In genomic region chr3:71031914-71032521, GRCh38 we compare ENCODE assay signal across 7 cellular contexts.
DNase-seq lines count a peak whose midpoint lies in the region; ATAC-seq and TF ChIP-seq lines count a peak whose summit lies in the region.

No MANE protein-coding gene starts in this region.

- peak; percentile 42 for ATAC-seq in GM18868 (IDR thresholded peaks at IDR 0.05; ENCODE audit: unreplicated experiment)
- ATAC-seq in gastrocnemius medialis, result peak; percentile 40 to 46

- TF ChIP-seq CTCF in esophagus squamous epithelium (IDR thresholded peaks at IDR 0.05), result no peak
- no peak for TF ChIP-seq CTCF in gastrocnemius medialis (IDR thresholded peaks at IDR 0.05 in 4 of 5, conservative IDR thresholded peaks at IDR 0.05 in 1 of 5)

- DNase-seq in esophagus squamous epithelium (lab: John Stamatoyannopoulos, UW) (no peak), gastrocnemius medialis (no peak), activated gamma-delta T cell (lab: John Stamatoyannopoulos, UW) (no peak), globus pallidus (ENCODE audit: low spot score) (no peak)
- no peak for DNase-seq in NK-92 treated with Interleukin-12 subunit alpha and Interleukin-12 subunit beta, amount 100 ng/mL, for 24 hours (lab: John Stamatoyannopoulos, UW)

- H3K27me3 ChIP-seq in esophagus squamous epithelium (no peaks in the 10 kb centered on the region), gastrocnemius medialis (no peaks in the 10 kb centered on the region)

- peaks cover 8% of the 10 kb centered on the region for H3K36me3 Mint-ChIP-seq in IgD-negative memory B cell

- no peak overlapping the region for H3K4me3 ChIP-seq in esophagus squamous epithelium
- no peak overlapping the region for H3K4me3 ChIP-seq in gastrocnemius medialis

- H3K36me3 ChIP-seq in esophagus squamous epithelium (peaks cover 0 to 82% (median 0%) of the 10 kb centered on the region in 3 donors), gastrocnemius medialis (peaks cover 0 to 4% of the 10 kb centered on the region in 2 donors)

- in situ Hi-C loops in gastrocnemius medialis (cut with MboI; ENCODE audit: low sequenced_read_pairs in 4 of 4), result no loop called here

- H3K27ac ChIP-seq in esophagus squamous epithelium, result peak overlapping the region; percentile 1 to 69 (median 58)
- H3K27ac ChIP-seq in gastrocnemius medialis, result peak overlapping the region in 3 of 4 donors; percentile 17 to 52 (median 22)

- H3K9me3 ChIP-seq in esophagus squamous epithelium, result no peaks in the 10 kb centered on the region
- H3K9me3 ChIP-seq in gastrocnemius medialis, result no peaks in the 10 kb centered on the region

- H3K27ac Mint-ChIP-seq in IgD-negative memory B cell, result peak overlapping the region; percentile 97 to 98 (median 98)

- WGBS in esophagus squamous epithelium, 2 donors, result 71 to 75% methylated on average over 13 of the region's 13 CpGs

- H3K4me1 Mint-ChIP-seq in IgD-negative memory B cell, result peaks cover 44 to 60% (median 45%) of the 10 kb centered on the region in 3 donors

- no peaks in the 10 kb centered on the region for H3K9me3 Mint-ChIP-seq in IgD-negative memory B cell

- intact Hi-C loops in esophagus squamous epithelium (cut with DNase I), result no loop called here
- intact Hi-C loops in gastrocnemius medialis (cut with DNase I; ENCODE audit: low total_unique reads), result no loop called here

- H3K4me3 Mint-ChIP-seq in IgD-negative memory B cell, result peak overlapping the region; percentile 50 to 91 (median 76)

- H3K4me1 ChIP-seq in esophagus squamous epithelium (peaks cover 13 to 73% (median 27%) of the 10 kb centered on the region in 3 donors), gastrocnemius medialis (peaks cover 38% of the 10 kb centered on the region in 2 donors)

- TF ChIP-seq POLR2A in esophagus squamous epithelium (IDR thresholded peaks at IDR 0.05) (no peak), gastrocnemius medialis (IDR thresholded peaks at IDR 0.05) (no peak)

- H3K27me3 Mint-ChIP-seq in IgD-negative memory B cell, result no peaks in the 10 kb centered on the region
